In genomic region chr1:87969040-87969439, GRCh38 we compare ENCODE assay signal across 19 cellular contexts.
DNase-seq lines count a peak whose midpoint lies in the region; ATAC-seq and TF ChIP-seq lines count a peak whose summit lies in the region.
"Had no signal": no experiment of that assay in that cellular context is flagged by ENCODE, and none has a peak within 500 bp of the region (broad histone marks: within the 10 kb centered on the region; RNA-seq: fewer than 3 reads in every experiment).

No MANE protein-coding gene starts in this region.

- H3K79me2 ChIP-seq in PC-9 (ENCODE audit: low read depth) = no peaks in the 10 kb centered on the region

- H3K9me2 ChIP-seq in PC-9 (ENCODE audit: insufficient read depth) = 0 out of 2 replicates have a peak, but pooled peaks cover 8% of the 10 kb centered on the region

- no peaks in the 10 kb centered on the region for H3F3A ChIP-seq in PC-9 (ENCODE audit: insufficient read depth, low read depth)

- H3K9me3 ChIP-seq in skeletal muscle satellite cell (replicated peaks; ENCODE audit: low read length) (no peaks in the 10 kb centered on the region), PC-9 (ENCODE audit: insufficient read depth, low read depth) (no peaks in the 10 kb centered on the region), psoas muscle (no peaks in the 10 kb centered on the region)
- H3K9me3 ChIP-seq: BLaER1 treated with 17β-estradiol and CSF1 and Interleukin-3, amounts not matched to agents 10 nM and 100 nM had no signal

- H3K27ac ChIP-seq in PC-9 (no peak overlapping the region), psoas muscle (no peak overlapping the region)
- H3K27ac ChIP-seq: BLaER1 treated with 17β-estradiol and CSF1 and Interleukin-3, amounts not matched to agents 10 nM and 100 nM had no signal

- CTCF ChIA-PET in WTC11 (lab: Charles Lee) = interaction anchor here (1.1 to 2.5 kb wide), 3 partner anchors 13 to 92 kb away, joined by 3 to 14 read pairs (median 6); no protein-coding TSS in a partner anchor
- CTCF ChIA-PET in PC-9 (lab: Charles Lee) = no interaction called here

- no TSS peak for BruUV-seq in PC-9 (replicated peaks; lab: Mats Ljungman, UMichigan)

- peaks cover 16% of the 10 kb centered on the region for H3K4me1 ChIP-seq in skeletal muscle satellite cell (ENCODE audit: control insufficient read depth, insufficient read depth, low read length)
- no peaks in the 10 kb centered on the region for H3K4me1 ChIP-seq in PC-9 (replicated peaks; ENCODE audit: insufficient read depth)
- no peaks in the 10 kb centered on the region for H3K4me1 ChIP-seq in psoas muscle
- H3K4me1 ChIP-seq: BLaER1 treated with 17β-estradiol and CSF1 and Interleukin-3, amounts not matched to agents 10 nM and 100 nM had no signal

- H3K36me3 ChIP-seq in skeletal muscle satellite cell (ENCODE audit: insufficient read depth, low read length) = no peaks in the 10 kb centered on the region
- H3K36me3 ChIP-seq in PC-9 (ENCODE audit: low read depth) = no peaks in the 10 kb centered on the region
- no peaks in the 10 kb centered on the region for H3K36me3 ChIP-seq in psoas muscle (ENCODE audit: insufficient read depth in 1 of 2, low read depth in 1 of 2)
- H3K36me3 ChIP-seq: BLaER1 treated with 17β-estradiol and CSF1 and Interleukin-3, amounts not matched to agents 10 nM and 100 nM had no signal

- no peaks in the 10 kb centered on the region for H3K9me3 Mint-ChIP-seq in WTC11
- no peaks in the 10 kb centered on the region for H3K9me3 Mint-ChIP-seq in T-helper 2 cell treated with Interferon-gamma antibody and Interleukin-4, amounts not matched to agents 5 μg/mL and 100 μg/mL, for 36 hours

- H3K4me3 ChIP-seq in epithelial cell of esophagus (ENCODE audit: low read length) (no peak overlapping the region), skeletal muscle satellite cell (ENCODE audit: low read length) (no peak overlapping the region), PC-9 (no peak overlapping the region), psoas muscle (no peak overlapping the region)
- H3K4me3 ChIP-seq: BLaER1 treated with 17β-estradiol and CSF1 and Interleukin-3, amounts not matched to agents 10 nM and 100 nM; K562 had no signal

- H3K9ac ChIP-seq in skeletal muscle satellite cell (ENCODE audit: low read depth, low read length) = peak overlapping the region; percentile 7
- H3K9ac ChIP-seq: BLaER1 treated with 17β-estradiol and CSF1 and Interleukin-3, amounts not matched to agents 10 nM and 100 nM had no signal

- H3K4me2 ChIP-seq in skeletal muscle satellite cell (ENCODE audit: low read length) (no peak overlapping the region), PC-9 (no peak overlapping the region)
- H3K4me2 ChIP-seq: BLaER1 treated with 17β-estradiol and CSF1 and Interleukin-3, amounts not matched to agents 10 nM and 100 nM had no signal

- no peaks in the 10 kb centered on the region for H3K36me3 Mint-ChIP-seq in WTC11
- H3K36me3 Mint-ChIP-seq in T-helper 2 cell treated with Interferon-gamma antibody and Interleukin-4, amounts not matched to agents 5 μg/mL and 100 μg/mL, for 36 hours (ENCODE audit: low read depth) = no peaks in the 10 kb centered on the region

- H4K20me1 ChIP-seq in PC-9 (ENCODE audit: insufficient read depth) = no peaks in the 10 kb centered on the region
- H4K20me1 ChIP-seq: BLaER1 treated with 17β-estradiol and CSF1 and Interleukin-3, amounts not matched to agents 10 nM and 100 nM had no signal

- TF ChIP-seq CTCF in WTC11 (IDR thresholded peaks at IDR 0.05) (no peak), epithelial cell of esophagus (IDR thresholded peaks at IDR 0.05; ENCODE audit: insufficient read depth, low read depth, low read length, missing control alignments) (no peak), PC-9 (conservative IDR thresholded peaks at IDR 0.05) (no peak), psoas muscle (IDR thresholded peaks at IDR 0.05) (no peak)

- ATAC-seq in GM18868 (IDR thresholded peaks at IDR 0.05; ENCODE audit: unreplicated experiment) (peak; percentile 52), WTC11 (no peak), psoas muscle (no peak)
- ATAC-seq: HCT116, K562 had no signal

- intact Hi-C loops in PC-9 (cut with micrococcal nuclease; ENCODE audit: unreplicated experiment) = no loop called here
- intact Hi-C loops in psoas muscle (cut with DNase I) = no loop called here

- 65 to 78% (median 66%) methylated on average over 2 of the region's 2 CpGs for WGBS in psoas muscle, 3 donors

- peak overlapping the region; percentile 35; the same call in 1 of the 2 replicates for H3K4me3 Mint-ChIP-seq in WTC11
- no peak overlapping the region for H3K4me3 Mint-ChIP-seq in T-helper 2 cell treated with Interferon-gamma antibody and Interleukin-4, amounts not matched to agents 5 μg/mL and 100 μg/mL, for 36 hours

- H2AFZ ChIP-seq in PC-9 = no peak overlapping the region

- H3K27ac Mint-ChIP-seq in WTC11 = peak overlapping the region; percentile 75; the same call in 1 of the 2 replicates
- no peak overlapping the region for H3K27ac Mint-ChIP-seq in T-helper 2 cell treated with Interferon-gamma antibody and Interleukin-4, amounts not matched to agents 5 μg/mL and 100 μg/mL, for 36 hours

- H3K27me3 ChIP-seq in skeletal muscle satellite cell (ENCODE audit: control insufficient read depth, insufficient read depth, low read length) = no peaks in the 10 kb centered on the region
- H3K27me3 ChIP-seq in PC-9 (ENCODE audit: insufficient read depth, low read depth) = no peaks in the 10 kb centered on the region
- peaks cover 0 to 6% (median 0%) of the 10 kb centered on the region in 3 donors for H3K27me3 ChIP-seq in psoas muscle (ENCODE audit: insufficient read depth in 3 of 3, low read length in 2 of 3)
- H3K27me3 ChIP-seq: BLaER1 treated with 17β-estradiol and CSF1 and Interleukin-3, amounts not matched to agents 10 nM and 100 nM had no signal

- H3K27me3 Mint-ChIP-seq in WTC11 (ENCODE audit: low read depth) = peaks cover 6% of the 10 kb centered on the region
- H3K27me3 Mint-ChIP-seq in T-helper 2 cell treated with Interferon-gamma antibody and Interleukin-4, amounts not matched to agents 5 μg/mL and 100 μg/mL, for 36 hours (ENCODE audit: low read depth) = no peaks in the 10 kb centered on the region

- POLR2A ChIA-PET in WTC11 (lab: Charles Lee) = no interaction called here
- POLR2A ChIA-PET in PC-9 (lab: Charles Lee; ENCODE audit: unreplicated experiment) = interaction anchor here (0.7 kb wide), 1 partner anchor 1766 kb away, joined by 5 read pairs; no protein-coding TSS in a partner anchor

- no peak for DNase-seq in WTC11 (ENCODE audit: low spot score)
- peak; percentile 16 for DNase-seq in epithelial cell of esophagus (ENCODE audit: low read depth)
- no peak for DNase-seq in SK-N-DZ (ENCODE audit: low spot score)
- DNase-seq in PC-9 = no peak
- no peak for DNase-seq in T-helper 2 cell treated with Interferon-gamma antibody and Interleukin-4, amounts not matched to agents 5 μg/mL and 100 μg/mL, for 36 hours (ENCODE audit: low spot score)
- DNase-seq in psoas muscle = no peak
- DNase-seq: DMS 273 treated with DMSO at 0.1 percent for 48 hours; GDM1; NCI-H1417; NCI-H187 treated with DMSO at 0.1 percent for 48 hours; NCI-H446; NK-92 treated with Interleukin-12 subunit alpha and Interleukin-12 subunit beta, amount 100 ng/mL, for 24 hours; RPMI8226; SIG-M5 had no signal

- peaks cover 50% of the 10 kb centered on the region for H3K4me1 Mint-ChIP-seq in WTC11
- no peaks in the 10 kb centered on the region for H3K4me1 Mint-ChIP-seq in T-helper 2 cell treated with Interferon-gamma antibody and Interleukin-4, amounts not matched to agents 5 μg/mL and 100 μg/mL, for 36 hours (ENCODE audit: low read depth)

TF ChIP-seq in WTC11, 78 proteins besides CTCF, POLR2A, EP300 and RAD21:
- no peak for TF ChIP-seq ATF1 (CRISPR knock-in tag; IDR thresholded peaks at IDR 0.05)
- no peak for TF ChIP-seq IRF2 (CRISPR knock-in tag; IDR thresholded peaks at IDR 0.05; ENCODE audit: borderline replicate concordance, low read depth)
- TF ChIP-seq RELA (CRISPR knock-in tag; IDR thresholded peaks at IDR 0.05; ENCODE audit: borderline replicate concordance) = no peak
- TF ChIP-seq USF2 (CRISPR knock-in tag; IDR thresholded peaks at IDR 0.05) = no peak
- no peak for TF ChIP-seq ATF6 (CRISPR knock-in tag; IDR thresholded peaks at IDR 0.05)
- TF ChIP-seq, protein P1, sequence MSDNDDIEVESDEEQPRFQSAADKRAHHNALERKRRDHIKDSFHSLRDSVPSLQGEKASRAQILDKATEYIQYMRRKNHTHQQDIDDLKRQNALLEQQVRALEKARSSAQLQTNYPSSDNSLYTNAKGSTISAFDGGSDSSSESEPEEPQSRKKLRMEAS (CRISPR knock-in tag; IDR thresholded peaks at IDR 0.05) = no peak
